17 cellular contexts compared by ENCODE assay signal in genomic region chr2:14706201-14706600, GRCh38.
DNase-seq lines count a peak whose midpoint lies in the region; ATAC-seq and TF ChIP-seq lines count a peak whose summit lies in the region.
"Had no signal": no experiment of that assay in that cellular context is flagged by ENCODE, and none has a peak within 500 bp of the region (broad histone marks: within the 10 kb centered on the region; RNA-seq: fewer than 3 reads in every experiment).

No MANE protein-coding gene starts in this region.

- no peaks in the 10 kb centered on the region for H3K79me2 ChIP-seq in OCI-LY7 (ENCODE audit: insufficient read depth, low read depth, low read length)

- no peak overlapping the region for H3K4me2 ChIP-seq in OCI-LY7 (ENCODE audit: low read length)
- H3K4me2 ChIP-seq: BLaER1 had no signal

- H3K36me3 ChIP-seq in OCI-LY7 (ENCODE audit: insufficient read depth, low read length) = no peaks in the 10 kb centered on the region
- H3K36me3 ChIP-seq: BE2C, BLaER1 had no signal

- POLR2A ChIA-PET in OCI-LY7 (lab: Charles Lee) = no interaction called here

- DNase-seq in HCEC 1CT (peak; percentile 16), fibroblast of gingiva (ENCODE audit: low read depth) (peak; percentile 52), fibroblast of peridontal ligament (ENCODE audit: extremely low read depth) (peak; percentile 84), OCI-LY7 (ENCODE audit: low spot score) (no peak), CD1c-positive myeloid dendritic cell (ENCODE audit: extremely low spot score) (no peak)
- DNase-seq: ACHN; BE2C; C1 segment of cervical spinal cord; Caco-2; Calu3; CD4-positive, alpha-beta T cell; CD8-positive, alpha-beta T cell; DMS79 treated with DMSO at 0.1 percent for 48 hours; GF-D8 had no signal

- BruUV-seq in OCI-LY7 (replicated peaks; lab: Mats Ljungman, UMichigan) = no TSS peak

- no peaks in the 10 kb centered on the region for H3K9me3 ChIP-seq in OCI-LY7 (ENCODE audit: low read length)
- H3K9me3 ChIP-seq: BE2C, BLaER1, Caco-2 had no signal

- H4K20me1 ChIP-seq in OCI-LY7 (ENCODE audit: insufficient read depth, low read length) = no peaks in the 10 kb centered on the region
- H4K20me1 ChIP-seq: BLaER1 had no signal

- H2AFZ ChIP-seq in OCI-LY7 (ENCODE audit: low read length) = no peak overlapping the region

- TF ChIP-seq CTCF in OCI-LY7 (conservative IDR thresholded peaks at IDR 0.05; ENCODE audit: low read length) = no peak

- no peaks in the 10 kb centered on the region for H3K9me2 ChIP-seq in OCI-LY7 (ENCODE audit: insufficient read depth, low read length)

- no peak overlapping the region for H3K27ac ChIP-seq in OCI-LY7 (ENCODE audit: low read depth, low read length, poor library complexity, severe bottlenecking)
- H3K27ac ChIP-seq: 22Rv1, BLaER1 had no signal

- H3K4me1 ChIP-seq in OCI-LY7 (ENCODE audit: insufficient read depth, low read length, poor library complexity, severe bottlenecking) = no peaks in the 10 kb centered on the region
- H3K4me1 ChIP-seq: BE2C, BLaER1, Caco-2 had no signal

- intact Hi-C loops in OCI-LY7 (cut with micrococcal nuclease; ENCODE audit: unreplicated experiment) = no loop called here

- CTCF ChIA-PET in OCI-LY7 (lab: Charles Lee; ENCODE audit: unreplicated experiment) = no interaction called here

- H3K4me3 ChIP-seq in OCI-LY7 (ENCODE audit: low read depth, low read length, poor library complexity, severe bottlenecking) = no peak overlapping the region
- H3K4me3 ChIP-seq: BLaER1 had no signal

- no peak for ATAC-seq in HG02870 (IDR thresholded peaks at IDR 0.05; ENCODE audit: unreplicated experiment)
- ATAC-seq: CD8-positive, alpha-beta T cell had no signal

Comparison
In these comparisons a context has a peak if more than half of its experiments do, and no peak if none do; other contexts are left out.
1. DNase-seq: peak in HCEC 1CT (single experiment), fibroblast of gingiva (single experiment) and fibroblast of peridontal ligament (single experiment); none in OCI-LY7 (single experiment) and CD1c-positive myeloid dendritic cell (single experiment).